In the genomic region with DNA sequence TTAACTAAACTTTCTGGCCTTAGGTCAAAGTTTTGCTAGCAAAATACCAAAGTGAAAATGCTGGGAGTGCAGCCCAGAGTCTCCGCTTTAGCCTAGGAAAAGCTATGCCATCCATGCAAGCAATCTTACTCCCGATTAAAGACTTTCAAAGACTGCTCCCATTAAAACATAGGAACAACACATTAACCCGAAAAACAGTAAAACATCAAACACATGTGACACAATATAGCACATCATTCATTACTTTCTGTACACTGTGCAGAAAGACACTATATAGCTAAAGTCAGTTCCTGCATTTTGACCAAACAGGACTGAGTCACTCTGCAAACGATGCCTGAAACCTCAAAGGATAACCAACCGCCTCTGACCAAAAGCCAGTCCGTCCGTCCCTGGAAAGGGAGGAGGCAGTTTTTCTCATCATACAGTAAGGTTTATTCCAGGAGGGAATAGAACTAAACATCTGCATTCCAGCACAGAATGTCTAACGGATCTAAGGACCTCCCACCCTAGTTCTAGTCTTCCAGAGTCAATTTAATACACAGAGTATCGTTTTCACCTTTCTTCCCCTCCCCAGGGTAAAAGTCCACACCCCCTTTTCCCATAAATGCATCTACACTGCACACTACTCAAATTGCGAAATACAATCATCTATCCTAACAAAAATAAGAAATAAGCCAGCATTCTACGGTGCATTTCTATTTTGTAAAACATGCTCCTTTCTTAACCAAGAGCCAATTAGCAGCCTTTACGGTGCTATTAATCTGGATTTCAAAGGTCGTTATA, we compare ENCODE assay signal across 8 cellular contexts. TPM values are rescaled to one million over a fixed set of nuclear protein-coding genes. Genes with fewer than 3 reads are reported as not detected.
DNase-seq lines count a peak whose midpoint lies in the region; ATAC-seq and FAIRE-seq lines count a peak whose summit lies in the region.

No MANE protein-coding gene starts in this region.

- H3K27me3 ChIP-seq in small intestine (ENCODE audit: control insufficient read depth in 2 of 2, insufficient read depth in 2 of 2, low read length in 2 of 2), result no peaks in the 10 kb centered on the region

- no peak for ATAC-seq in activated naive CD8-positive, alpha-beta T cell treated with anti-CD3 and anti-CD28 coated beads, Interleukin-2, amount 10 ng/mL, durations not matched to agents 7 days and 5 days (ENCODE audit: low read depth)

- no peaks in the 10 kb centered on the region for H3K9me3 Mint-ChIP-seq in activated naive CD8-positive, alpha-beta T cell treated with anti-CD3 and anti-CD28 coated beads, Interleukin-2, amount 10 ng/mL, durations not matched to agents 7 days and 5 days

- H3K36me3 ChIP-seq in small intestine (ENCODE audit: control insufficient read depth in 2 of 2, insufficient read depth in 2 of 2, low read length in 2 of 2), result no peaks in the 10 kb centered on the region

- peak overlapping the region; percentile 71 for H3K4me3 ChIP-seq in iPS-18c (ENCODE audit: insufficient read depth, low read depth, low read length)
- H3K4me3 ChIP-seq in small intestine (ENCODE audit: low read depth in 1 of 2, low read length in 2 of 2), result peak overlapping the region; percentile 96 to 99

- H3K4me1 Mint-ChIP-seq in activated naive CD8-positive, alpha-beta T cell treated with anti-CD3 and anti-CD28 coated beads, Interleukin-2, amount 10 ng/mL, durations not matched to agents 7 days and 5 days, result peaks cover 28% of the 10 kb centered on the region

- H3K27me3 Mint-ChIP-seq in activated naive CD8-positive, alpha-beta T cell treated with anti-CD3 and anti-CD28 coated beads, Interleukin-2, amount 10 ng/mL, durations not matched to agents 7 days and 5 days, result peaks cover 28% of the 10 kb centered on the region

- peak overlapping the region; percentile 93 for H3K27ac Mint-ChIP-seq in activated naive CD8-positive, alpha-beta T cell treated with anti-CD3 and anti-CD28 coated beads, Interleukin-2, amount 10 ng/mL, durations not matched to agents 7 days and 5 days

- FAIRE-seq in small intestine (lab: Jason Lieb, UNC), result no peak

- peak; percentile 25 for DNase-seq in NCI-H146 (lab: John Stamatoyannopoulos, UW)
- DNase-seq in NCI-H146 treated with DMSO at 0.1 percent for 48 hours (lab: John Stamatoyannopoulos, UW; ENCODE audit: unreplicated experiment), result no peak
- DNase-seq in LoVo (ENCODE audit: low spot score), result peak; percentile 72
- DNase-seq in activated naive CD8-positive, alpha-beta T cell treated with anti-CD3 and anti-CD28 coated beads, Interleukin-2, amount 10 ng/mL, durations not matched to agents 7 days and 5 days, result no peak
- DNase-seq in small intestine, result peak; percentile 71
- DNase-seq in NCI-H2029 treated with DMSO at 0.1 percent for 48 hours (lab: John Stamatoyannopoulos, UW), result no peak
- DNase-seq in NCI-H345 (lab: John Stamatoyannopoulos, UW), result no peak

- 3 to 6% (median 5%) methylated on average over 13 of the region's 13 CpGs for WGBS in small intestine, 3 donors

- H3K4me1 ChIP-seq in small intestine (ENCODE audit: control insufficient read depth in 2 of 2, insufficient read depth in 1 of 2, low read depth in 1 of 2, low read length in 1 of 2), result peaks cover 2 to 5% of the 10 kb centered on the region in 2 donors

- peak overlapping the region; percentile 98 to 99 for H3K27ac ChIP-seq in small intestine (ENCODE audit: low read depth in 1 of 2, low read length in 1 of 2)

- POLR2A ChIA-PET in activated naive CD8-positive, alpha-beta T cell treated with anti-CD3 and anti-CD28 coated beads, Interleukin-2, amount 10 ng/mL, durations not matched to agents 7 days and 5 days (lab: Charles Lee), result interaction anchor here (1.2 to 3.4 kb wide), 3 partner anchors 11 to 210 kb away, joined by 3 to 17 read pairs (median 3); partner anchors contain the start of gene SLC66A3

- H3K9me3 ChIP-seq in iPS-18c (ENCODE audit: control insufficient read depth, insufficient read depth, low read length) (no peaks in the 10 kb centered on the region), small intestine (ENCODE audit: control insufficient read depth, low read depth) (no peaks in the 10 kb centered on the region)

- peak overlapping the region; percentile 99 for H3K4me3 Mint-ChIP-seq in activated naive CD8-positive, alpha-beta T cell treated with anti-CD3 and anti-CD28 coated beads, Interleukin-2, amount 10 ng/mL, durations not matched to agents 7 days and 5 days

- H3K36me3 Mint-ChIP-seq in activated naive CD8-positive, alpha-beta T cell treated with anti-CD3 and anti-CD28 coated beads, Interleukin-2, amount 10 ng/mL, durations not matched to agents 7 days and 5 days, result peaks cover 3% of the 10 kb centered on the region

RNA-seq across cellular contexts. Expression of gene ROCK2, which starts 1.7 kb away (rescaled TPM):
- total RNA-seq in activated naive CD8-positive, alpha-beta T cell treated with anti-CD3 and anti-CD28 coated beads, Interleukin-2, amount 10 ng/mL, durations not matched to agents 7 days and 5 days, result 10 to 100 TPM; 14.6 to 15.3 TPM
- polyA plus RNA-seq in small intestine, result 10 to 100 TPM; 12.0 to 17.7 (median 14.3) TPM

Comparison
In these comparisons a context has a peak if more than half of its experiments do, and no peak if none do; other contexts are left out.
1. DNase-seq: peak in NCI-H146 (single experiment), LoVo (single experiment) and small intestine (single experiment); none in NCI-H146 treated with DMSO at 0.1 percent for 48 hours (single experiment), activated naive CD8-positive, alpha-beta T cell treated with anti-CD3 and anti-CD28 coated beads, Interleukin-2, amount 10 ng/mL, durations not matched to agents 7 days and 5 days (single experiment), NCI-H2029 treated with DMSO at 0.1 percent for 48 hours (single experiment) and NCI-H345 (single experiment).